ENCODE assay signal across 8 cellular contexts in the genomic region with DNA sequence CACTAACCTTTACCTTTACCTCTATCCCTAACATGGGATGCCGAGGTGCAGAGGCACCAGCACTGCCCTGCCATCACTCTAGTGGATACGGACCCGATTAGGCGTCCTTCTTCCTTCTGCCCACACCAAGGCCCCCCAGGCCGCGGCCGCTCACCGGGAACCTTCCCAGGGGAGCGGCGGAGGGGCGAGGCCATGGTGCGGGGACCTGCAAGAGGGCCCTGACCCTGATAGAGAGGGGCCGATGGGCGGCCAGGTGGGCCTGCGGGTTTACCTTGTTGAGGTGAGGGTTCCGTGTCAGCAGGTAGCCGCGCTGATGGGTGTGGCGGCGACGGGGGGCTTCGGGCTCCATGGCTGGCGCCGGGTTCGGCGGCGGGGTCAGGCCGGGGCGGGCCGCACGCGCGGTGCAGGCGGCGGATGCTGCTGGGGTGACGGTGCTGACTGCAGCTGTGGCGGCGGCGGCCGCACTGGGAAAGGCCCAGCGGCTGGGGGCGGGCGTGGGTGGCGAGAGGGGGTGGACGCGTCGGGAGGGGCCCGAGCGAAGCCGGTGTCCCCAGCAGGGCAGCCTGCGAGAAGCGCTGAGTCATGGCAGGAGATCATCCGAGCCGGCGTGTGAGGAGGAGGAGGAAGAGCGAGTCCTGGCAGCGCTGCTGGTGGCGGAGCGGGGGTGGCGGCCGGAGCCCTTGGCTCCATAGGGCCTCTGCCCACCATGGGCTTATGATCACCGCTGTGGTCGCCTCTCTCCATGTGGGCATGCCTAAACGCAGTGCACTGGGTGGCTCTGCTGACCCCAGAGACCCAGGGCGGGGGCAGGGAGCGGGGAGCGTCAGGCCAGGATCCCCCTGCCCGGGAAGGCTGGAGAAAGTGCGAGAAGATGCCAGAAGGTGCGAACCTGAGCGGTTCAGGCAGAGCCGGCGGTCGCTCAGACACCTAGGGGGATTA. TPM values are rescaled to one million over a fixed set of nuclear protein-coding genes. Genes with fewer than 3 reads are reported as not detected.
DNase-seq lines count a peak whose midpoint lies in the region; ATAC-seq and TF ChIP-seq lines count a peak whose summit lies in the region.

ME1 (minus strand) TSS at position 446 of the 939 bp plus-strand sequence; CDS start at position 349, 97 bp downstream.

- H3K27me3 ChIP-seq in breast epithelium (no peaks in the 10 kb centered on the region), iPS-18a (ENCODE audit: control insufficient read depth, insufficient read depth, low read length) (peaks cover 14% of the 10 kb centered on the region)

- no peak for TF ChIP-seq CTCF in breast epithelium (IDR thresholded peaks at IDR 0.05)

- H3K9ac ChIP-seq in iPS-18a (ENCODE audit: low read length) = peak within 1 kb of the TSS; percentile 50

- H3K4me3 ChIP-seq in breast epithelium (peak within 1 kb of the TSS; percentile 55 to 65 (median 61)), iPS-18a (ENCODE audit: low read length) (peak within 1 kb of the TSS; percentile 68), skeletal muscle cell (ENCODE audit: low read depth, low read length) (peak within 1 kb of the TSS; percentile 75)

- H3K9me3 ChIP-seq in breast epithelium = no peaks in the 10 kb centered on the region
- no peaks in the 10 kb centered on the region for H3K9me3 ChIP-seq in iPS-18a (ENCODE audit: control insufficient read depth, low read depth, low read length)

- H3K4me1 ChIP-seq in breast epithelium (no peaks in the 10 kb centered on the region), iPS-18a (ENCODE audit: control insufficient read depth, low read depth, low read length) (peaks cover 12% of the 10 kb centered on the region)

- H3K27ac ChIP-seq in breast epithelium = peak within 1 kb of the TSS; percentile 16 to 36
- H3K27ac ChIP-seq in iPS-18a (ENCODE audit: low read length) = no peak within 1 kb of the TSS

- TF ChIP-seq POLR2A in breast epithelium (IDR thresholded peaks at IDR 0.05) = no peak

- intact Hi-C loops in breast epithelium (cut with DNase I; ENCODE audit: low total_unique reads) = no loop called here

- no peaks in the 10 kb centered on the region for H3K36me3 ChIP-seq in breast epithelium
- no peaks in the 10 kb centered on the region for H3K36me3 ChIP-seq in iPS-18a (ENCODE audit: control insufficient read depth, low read depth, low read length)

- DNase-seq in COR-L47 (lab: John Stamatoyannopoulos, UW) (peak; percentile 28), SK-N-DZ (ENCODE audit: low spot score) (peak; percentile 24), breast epithelium (ENCODE audit: low spot score in 2 of 2) (peak in 1 of 2 donors; percentile 22), skeletal muscle cell (ENCODE audit: low read depth) (peak; percentile 60), GF-D8 (lab: John Stamatoyannopoulos, UW) (no peak)

- ATAC-seq in GM19351 (IDR thresholded peaks at IDR 0.05; ENCODE audit: unreplicated experiment) (peak; percentile 82), HG03354 (IDR thresholded peaks at IDR 0.05; ENCODE audit: poor library complexity, severe bottlenecking, unreplicated experiment) (peak; percentile 87)

RNA-seq across cellular contexts. Expression of gene ME1, which starts in this region (rescaled TPM):
- 0.49 and 1.6 TPM in 2 replicates for polyA plus RNA-seq in SK-N-DZ (2014; cell fraction: cytosol; rRNA removed)
- polyA plus RNA-seq in SK-N-DZ (2014; cell fraction: nucleus; rRNA removed) = 0.91 and 1.5 TPM in 2 replicates
- 10 to 100 TPM in 1 of 3 donors, 1 to 10 TPM in 2; 5.2 to 34.6 (median 7.2) TPM for total RNA-seq in breast epithelium
